In the genomic region with DNA sequence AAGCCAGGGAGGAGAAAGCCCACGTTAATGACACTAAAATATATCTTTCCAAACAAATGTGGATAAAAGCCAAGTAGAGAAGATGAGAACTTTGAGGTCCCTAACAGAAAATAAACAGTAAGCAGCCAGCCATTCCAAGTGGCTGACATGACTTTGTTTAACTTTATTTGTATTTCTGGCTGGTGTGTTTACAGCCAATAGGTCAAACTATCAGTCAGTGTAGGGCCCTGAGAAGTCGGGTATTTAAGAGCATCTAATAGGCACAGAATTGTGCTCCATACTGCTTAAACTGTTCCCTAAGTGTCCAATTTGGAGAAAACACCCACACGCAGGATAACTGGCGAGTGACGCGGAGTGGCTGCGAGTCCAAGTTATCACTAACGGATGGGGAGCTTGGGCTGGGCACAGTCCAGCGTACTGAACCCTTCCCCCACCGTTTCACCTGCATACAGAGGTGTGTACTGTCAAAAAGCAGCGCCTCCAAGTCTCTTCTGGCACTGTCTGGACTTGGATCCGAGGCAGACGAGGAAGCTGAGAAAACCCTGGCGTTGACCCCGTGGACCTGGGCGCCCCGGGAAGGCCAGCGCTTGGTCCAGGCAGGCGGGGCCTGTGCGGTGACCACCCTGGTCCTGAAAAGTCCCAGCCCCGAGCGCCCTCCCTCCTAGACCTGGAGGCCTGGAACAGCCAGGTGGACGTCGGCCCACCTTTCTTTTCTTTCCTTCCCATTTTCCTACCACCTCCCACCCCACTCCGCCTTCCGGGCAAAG, we compare ENCODE assay signal across 8 cellular contexts. TPM values are rescaled to one million over a fixed set of nuclear protein-coding genes. Genes with fewer than 3 reads are reported as not detected.
DNase-seq lines count a peak whose midpoint lies in the region; ATAC-seq and TF ChIP-seq lines count a peak whose summit lies in the region.

No MANE protein-coding gene starts in this region.

- H3K36me3 ChIP-seq in adrenal gland (replicated peaks in 1 of 2) (peaks cover 0 to 19% of the 10 kb centered on the region in 2 donors), skeletal muscle satellite cell (ENCODE audit: insufficient read depth, low read length) (peaks cover 17% of the 10 kb centered on the region)

- H3K4me1 ChIP-seq in adrenal gland (replicated peaks in 1 of 2) (peaks cover 4 to 10% of the 10 kb centered on the region in 2 donors), skeletal muscle satellite cell (ENCODE audit: control insufficient read depth, insufficient read depth, low read length) (peaks cover 6% of the 10 kb centered on the region)

- TF ChIP-seq CTCF in adrenal gland (IDR thresholded peaks at IDR 0.05) = no peak

- DNase-seq in DMS53 (lab: John Stamatoyannopoulos, UW) (peak; percentile 77), adrenal gland (peak in 3 of 7 donors; percentile 21 to 59 (median 33)), NCI-H2171 (lab: John Stamatoyannopoulos, UW) (no peak)

- peak overlapping the region; percentile 83 for H3K4me2 ChIP-seq in skeletal muscle satellite cell (ENCODE audit: low read length)

- intact Hi-C loops in adrenal gland (cut with DNase I) = no loop called here

- ATAC-seq in HG03097 (IDR thresholded peaks at IDR 0.05; ENCODE audit: low FRiP score, unreplicated experiment) (peak; percentile 11), GM19351 (IDR thresholded peaks at IDR 0.05; ENCODE audit: unreplicated experiment) (no peak), GM18858 (IDR thresholded peaks at IDR 0.05; ENCODE audit: unreplicated experiment) (no peak)

- H3K27ac ChIP-seq in adrenal gland = peak overlapping the region; percentile 81 to 98 (median 84)

- 22 to 33% (median 27%) methylated on average over 25 to 26 of the region's 26 CpGs for WGBS in adrenal gland, 4 donors

- H3K4me3 ChIP-seq in adrenal gland = peak overlapping the region; percentile 19 to 97 (median 94)
- H3K4me3 ChIP-seq in iPS-11a (ENCODE audit: low read depth, low read length) = peak overlapping the region; percentile 79
- peak overlapping the region; percentile 81 for H3K4me3 ChIP-seq in skeletal muscle satellite cell (ENCODE audit: low read length)

- H3K27me3 ChIP-seq in adrenal gland (no peaks in the 10 kb centered on the region), skeletal muscle satellite cell (ENCODE audit: control insufficient read depth, insufficient read depth, low read length) (no peaks in the 10 kb centered on the region)

- no peak for TF ChIP-seq POLR2A in adrenal gland (IDR thresholded peaks at IDR 0.05)

- H3K9me3 ChIP-seq in adrenal gland (replicated peaks in 1 of 3) = no peaks in the 10 kb centered on the region
- H3K9me3 ChIP-seq in skeletal muscle satellite cell (replicated peaks; ENCODE audit: low read length) = no peaks in the 10 kb centered on the region

- peak overlapping the region; percentile 87 for H3K9ac ChIP-seq in skeletal muscle satellite cell (ENCODE audit: low read depth, low read length)

RNA-seq across cellular contexts. Expression of a gene that starts 0.7 kb away (rescaled TPM):
- 100 to 1,000 TPM in 1 of 8 donors, 10 to 100 TPM in 7; 32.6 to 100 (median 55.0) TPM for total RNA-seq in adrenal gland
- polyA plus RNA-seq in adrenal gland = 10 to 100 TPM; 23.2 to 56.0 (median 25.5) TPM
- 74.3 and 86.5 TPM in 2 replicates for total RNA-seq in skeletal muscle satellite cell (2012; rRNA removed)
